In the genomic region with DNA sequence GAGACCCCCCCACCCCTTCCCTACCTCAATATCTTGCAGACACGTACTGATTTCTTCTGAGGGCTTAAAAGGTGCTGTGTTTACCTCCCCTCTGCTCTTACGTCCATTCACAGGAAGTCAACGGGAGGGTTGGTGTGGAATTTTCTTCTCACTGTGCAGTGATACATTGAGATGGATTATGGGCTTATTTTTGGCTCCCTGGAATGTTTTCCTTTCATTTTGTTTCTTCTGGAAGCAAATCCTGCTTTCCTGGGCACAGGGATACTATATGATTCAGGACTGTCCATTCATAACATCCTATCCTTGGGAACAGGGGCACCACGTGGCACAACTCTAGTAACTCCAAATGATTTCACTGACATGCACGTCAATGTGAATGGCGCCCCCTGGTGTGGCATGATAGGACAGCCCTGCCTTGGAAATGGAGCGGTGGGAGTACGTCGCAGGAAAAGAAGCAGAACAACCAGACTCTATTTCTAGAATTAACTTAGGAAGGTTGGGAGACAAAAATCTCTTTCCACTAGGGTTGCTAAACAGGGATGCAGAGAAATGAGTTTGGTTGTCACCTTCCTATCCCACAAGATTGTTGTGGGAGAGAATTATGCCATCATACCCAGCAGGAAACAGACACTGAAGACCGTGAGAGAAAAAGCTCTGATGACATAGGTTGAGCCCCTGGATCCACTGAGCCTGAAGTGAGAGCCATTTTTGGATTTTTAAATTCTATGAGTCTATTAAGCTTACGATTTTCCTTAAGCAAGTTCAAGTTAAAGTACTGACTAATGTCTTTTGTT, we compare ENCODE assay signal across 7 cellular contexts.
DNase-seq lines count a peak whose midpoint lies in the region; ATAC-seq and TF ChIP-seq lines count a peak whose summit lies in the region.

No MANE protein-coding gene starts in this region.

- H3K27me3 ChIP-seq in SJSA1 (replicated peaks): 0 out of 2 replicates have a peak, but pooled peaks cover 10% of the 10 kb centered on the region
- peaks cover 0 to 25% (median 0%) of the 10 kb centered on the region in 9 donors for H3K27me3 ChIP-seq in heart left ventricle

- TF ChIP-seq CTCF in GM12872 (IDR thresholded peaks at IDR 0.05; ENCODE audit: insufficient read depth, low read depth, low read length) (peak; percentile 82), heart left ventricle (IDR thresholded peaks at IDR 0.05) (peak; percentile 40 to 84 (median 64))

- H3K9me3 ChIP-seq in SJSA1 (replicated peaks) (no peaks in the 10 kb centered on the region), heart left ventricle (no peaks in the 10 kb centered on the region)

- DNase-seq in Jurkat, Clone E6-1 (ENCODE audit: low read depth, low spot score): peak; percentile 73
- DNase-seq in SJSA1 (ENCODE audit: low read depth in 1 of 2, low spot score in 2 of 2) (peak; percentile 32 to 58), heart left ventricle (peak; percentile 50 to 83 (median 56)), putamen (ENCODE audit: low spot score) (peak; percentile 25), GM19240 (ENCODE audit: insufficient read length, low spot score) (no peak)
- peak in 1 of 2 donors; percentile 75 for DNase-seq in activated naive CD4-positive, alpha-beta T cell treated with anti-CD3 and anti-CD28 coated beads, Interleukin-2, amount 50 U/mL, for 72 hours (ENCODE audit: low spot score in 2 of 2)

- H3K36me3 ChIP-seq in SJSA1 (no peaks in the 10 kb centered on the region), heart left ventricle (no peaks in the 10 kb centered on the region)

- H3K27ac ChIP-seq in SJSA1 (no peak overlapping the region), heart left ventricle (no peak overlapping the region)

- TF ChIP-seq POLR2A in heart left ventricle (IDR thresholded peaks at IDR 0.05): no peak

- peak; percentile 40 to 51 for ATAC-seq in activated naive CD4-positive, alpha-beta T cell treated with anti-CD3 and anti-CD28 coated beads, Interleukin-2, amount 50 U/mL, for 72 hours
- peak in 3 of 4 donors; percentile 48 to 62 (median 56) for ATAC-seq in heart left ventricle

- H3K4me3 ChIP-seq in Jurkat, Clone E6-1 (ENCODE audit: low read length): no peak overlapping the region
- H3K4me3 ChIP-seq in SJSA1 (no peak overlapping the region), heart left ventricle (no peak overlapping the region)

- no peaks in the 10 kb centered on the region for H3K4me1 ChIP-seq in SJSA1 (replicated peaks)
- H3K4me1 ChIP-seq in heart left ventricle: peaks cover 0 to 3% (median 0%) of the 10 kb centered on the region in 12 donors

- no peak overlapping the region for H3K27ac Mint-ChIP-seq in activated naive CD4-positive, alpha-beta T cell treated with anti-CD3 and anti-CD28 coated beads, Interleukin-2, amount 50 U/mL, for 72 hours

- H3K36me3 Mint-ChIP-seq in activated naive CD4-positive, alpha-beta T cell treated with anti-CD3 and anti-CD28 coated beads, Interleukin-2, amount 50 U/mL, for 72 hours: no peaks in the 10 kb centered on the region

- H3K9me3 Mint-ChIP-seq in activated naive CD4-positive, alpha-beta T cell treated with anti-CD3 and anti-CD28 coated beads, Interleukin-2, amount 50 U/mL, for 72 hours: no peaks in the 10 kb centered on the region

- intact Hi-C loops in heart left ventricle (cut with DNase I): loop anchor here in 9 of 10 donors (2.0 to 10.0 kb wide), 5 partner anchors 42 to 182 kb away; partner anchors contain the start of gene RAG1 (in 4 of the 9)

- 27 to 30% (median 29%) methylated on average over 11 of the region's 11 CpGs for WGBS in heart left ventricle, 4 donors
